In the genomic region with DNA sequence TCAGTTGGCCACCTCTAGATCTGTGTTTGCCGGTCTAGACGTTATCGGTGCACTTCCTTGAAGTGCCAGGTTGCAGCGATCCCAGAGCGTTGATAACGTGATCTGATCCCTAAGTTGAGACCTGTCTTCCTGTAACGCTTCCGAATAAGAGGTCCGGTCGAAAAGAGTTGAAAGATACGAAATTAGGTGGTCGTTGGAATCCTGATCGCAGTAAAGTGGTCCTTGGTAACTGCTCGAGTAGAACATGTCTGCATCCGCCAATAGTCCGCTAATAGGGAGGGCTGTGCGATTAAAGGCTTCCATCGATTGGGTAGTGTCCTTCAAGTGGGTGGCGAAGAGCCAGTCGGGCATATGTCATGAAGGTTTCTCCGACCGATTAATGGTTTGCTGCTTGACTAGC, we compare ENCODE assay signal across 12 cellular contexts. TPM values are rescaled to one million over a fixed set of nuclear protein-coding genes. Genes with fewer than 3 reads are reported as not detected.
A peak's percentile ranks its signal among the peaks of the same experiment; 100 is the strongest.
DNase-seq lines count a peak whose midpoint lies in the region; ATAC-seq, FAIRE-seq and TF ChIP-seq lines count a peak whose summit lies in the region.
"Had no signal": no experiment of that assay in that cellular context is flagged by ENCODE, and none has a peak within 500 bp of the region (broad histone marks: within the 10 kb centered on the region; RNA-seq: fewer than 3 reads in every experiment).

No MANE protein-coding gene starts in this region.

- no peak overlapping the region for H2BK12ac ChIP-seq in trophoblast cell (ENCODE audit: low read length)

- no TSS peak for BruUV-seq in endothelial cell of umbilical vein (replicated peaks; lab: Mats Ljungman, UMichigan)

- no peaks in the 10 kb centered on the region for H3K27me3 Mint-ChIP-seq in T-helper 17 cell

- H2AFZ ChIP-seq in endothelial cell of umbilical vein (ENCODE audit: low read depth, low read length) (no peak overlapping the region), trophoblast cell (ENCODE audit: insufficient read depth, low read length, poor library complexity) (no peak overlapping the region)

- TF ChIP-seq EP300 in transverse colon (IDR thresholded peaks at IDR 0.05; ENCODE audit: low read depth), result no peak

- peaks cover 28 to 41% of the 10 kb centered on the region in 2 experiments for H3K36me3 ChIP-seq in endothelial cell of umbilical vein (ENCODE audit: control insufficient read depth in 2 of 2, extremely low read depth in 1 of 2, insufficient read depth in 2 of 2, low read length in 2 of 2)
- H3K36me3 ChIP-seq in trophoblast cell (ENCODE audit: control insufficient read depth in 1 of 2, insufficient read depth in 2 of 2, low read length in 2 of 2), result peaks cover 24 to 46% of the 10 kb centered on the region in 2 experiments
- peaks cover 20% of the 10 kb centered on the region for H3K36me3 ChIP-seq in colonic mucosa
- peaks cover 0 to 66% (median 30%) of the 10 kb centered on the region in 4 donors for H3K36me3 ChIP-seq in transverse colon

- TF ChIP-seq POLR2A in endothelial cell of umbilical vein (IDR thresholded peaks at IDR 0.05; ENCODE audit: low read depth, low read length) (no peak), transverse colon (IDR thresholded peaks at IDR 0.05) (no peak)

- H3K27ac ChIP-seq in endothelial cell of umbilical vein (ENCODE audit: insufficient read depth, low read depth, low read length) (no peak overlapping the region), trophoblast cell (ENCODE audit: low read depth, low read length) (no peak overlapping the region), colonic mucosa (no peak overlapping the region), transverse colon (no peak overlapping the region)

- H3K4me1 Mint-ChIP-seq in T-helper 17 cell, result peaks cover 59% of the 10 kb centered on the region

- H3K4me3 Mint-ChIP-seq in T-helper 17 cell, result peak overlapping the region; percentile 69

- H3K4me3 ChIP-seq in endothelial cell of umbilical vein (replicated peaks in 1 of 3; ENCODE audit: insufficient read depth in 1 of 3, low read depth in 1 of 3, low read length in 3 of 3) (no peak overlapping the region), trophoblast cell (ENCODE audit: low read depth, low read length) (no peak overlapping the region), colonic mucosa (no peak overlapping the region), transverse colon (peak overlapping the region in 1 of 4 donors; percentile 10)
- H3K4me3 ChIP-seq: MG63 had no signal

- FAIRE-seq in GM18507 (lab: Jason Lieb, UNC) (peak; percentile 12), endothelial cell of umbilical vein (lab: Jason Lieb, UNC) (no peak)
- FAIRE-seq: endometrium had no signal

- H4K20me1 ChIP-seq in endothelial cell of umbilical vein (replicated peaks; ENCODE audit: control insufficient read depth, extremely low read depth, insufficient read depth, low read length), result peaks cover 20% of the 10 kb centered on the region

- H2BK5ac ChIP-seq in trophoblast cell (ENCODE audit: low read depth, low read length, poor library complexity), result no peak overlapping the region

- WGBS in trophoblast cell (ENCODE audit: extremely low coverage, insufficient coverage, insufficient read length), result no CpG with 5 or more reads among the region's 22 CpGs
- WGBS in transverse colon (ENCODE audit: low coverage in 1 of 2), 2 donors, result 95 to 97% methylated on average over 21 to 22 of the region's 22 CpGs

- no peak overlapping the region for H4K91ac ChIP-seq in trophoblast cell (ENCODE audit: low read depth, low read length)

- no peak overlapping the region for H2BK120ac ChIP-seq in trophoblast cell (ENCODE audit: insufficient read depth, low read length, poor library complexity)

- no peaks in the 10 kb centered on the region for H3K27me3 ChIP-seq in endothelial cell of umbilical vein (ENCODE audit: control insufficient read depth in 2 of 2, insufficient read depth in 2 of 2, low read length in 2 of 2)
- no peaks in the 10 kb centered on the region for H3K27me3 ChIP-seq in trophoblast cell (ENCODE audit: insufficient read depth, low read length)
- H3K27me3 ChIP-seq in colonic mucosa, result no peaks in the 10 kb centered on the region
- no peaks in the 10 kb centered on the region for H3K27me3 ChIP-seq in transverse colon
- H3K27me3 ChIP-seq: MG63 had no signal

- no peak overlapping the region for H4K12ac ChIP-seq in trophoblast cell (ENCODE audit: low read depth, low read length)

- no peak for ATAC-seq in T-helper 17 cell

- no peak overlapping the region for H3K23ac ChIP-seq in trophoblast cell (ENCODE audit: low read length)

- H3K18ac ChIP-seq in trophoblast cell (ENCODE audit: low read length), result no peak overlapping the region

- H3K9ac ChIP-seq in endothelial cell of umbilical vein (replicated peaks; ENCODE audit: extremely low read depth, insufficient read depth, low read length), result no peak overlapping the region
- no peak overlapping the region for H3K9ac ChIP-seq in trophoblast cell (ENCODE audit: low read length)
- no peak overlapping the region for H3K9ac ChIP-seq in colonic mucosa (ENCODE audit: low read depth in 2 of 2, low read length in 2 of 2)

- H3K4me2 ChIP-seq in endothelial cell of umbilical vein (ENCODE audit: insufficient read depth, low read length), result peak overlapping the region; percentile 88
- no peak overlapping the region for H3K4me2 ChIP-seq in trophoblast cell (ENCODE audit: low read length)

- H3K9me3 ChIP-seq in T-helper 17 cell (ENCODE audit: control insufficient read depth, low read length, poor library complexity, severe bottlenecking) (no peaks in the 10 kb centered on the region), endothelial cell of umbilical vein (replicated peaks; ENCODE audit: control insufficient read depth, insufficient read depth, low read length) (no peaks in the 10 kb centered on the region), trophoblast cell (ENCODE audit: insufficient read depth, low read depth, low read length) (no peaks in the 10 kb centered on the region), colonic mucosa (no peaks in the 10 kb centered on the region), transverse colon (no peaks in the 10 kb centered on the region)
- H3K9me3 ChIP-seq: MG63 had no signal

- CTCF ChIA-PET in endothelial cell of umbilical vein (lab: Charles Lee), result interaction anchor here (1.0 kb wide), 2 partner anchors 39 to 259 kb away, joined by 3 to 5 read pairs; no protein-coding TSS in a partner anchor

- H3K79me1 ChIP-seq in trophoblast cell (ENCODE audit: low read length), result peaks cover 12% of the 10 kb centered on the region

- peaks cover 26% of the 10 kb centered on the region for H3K4me1 ChIP-seq in endothelial cell of umbilical vein (ENCODE audit: control insufficient read depth, extremely low read depth, insufficient read depth, low read length)
- peaks cover 0 to 10% of the 10 kb centered on the region in 2 experiments for H3K4me1 ChIP-seq in trophoblast cell (ENCODE audit: control insufficient read depth in 1 of 2, insufficient read depth in 2 of 2, low read length in 2 of 2)
- peaks cover 7% of the 10 kb centered on the region for H3K4me1 ChIP-seq in colonic mucosa
- H3K4me1 ChIP-seq in transverse colon, result peaks cover 26 to 66% (median 31%) of the 10 kb centered on the region in 4 donors

- peak overlapping the region; percentile 13 for H3K4ac ChIP-seq in trophoblast cell (ENCODE audit: low read depth, low read length)

- TF ChIP-seq CTCF in endothelial cell of umbilical vein (IDR thresholded peaks at IDR 0.05; ENCODE audit: extremely low read depth in 1 of 2, insufficient read depth in 1 of 2, low read depth in 1 of 2, low read length in 2 of 2) (no peak), colonic mucosa (IDR thresholded peaks at IDR 0.05) (no peak), transverse colon (IDR thresholded peaks at IDR 0.05) (no peak)

- POLR2A ChIA-PET in endothelial cell of umbilical vein (lab: Charles Lee), result no interaction called here

- H3K9me1 ChIP-seq in endothelial cell of umbilical vein (replicated peaks; ENCODE audit: control insufficient read depth, extremely low read depth, insufficient read depth, low read length), result no peaks in the 10 kb centered on the region

- intact Hi-C loops in endothelial cell of umbilical vein (cut with micrococcal nuclease) (loop anchor here (10.0 kb wide), 1 partner anchor 375 kb away; the partner anchor contains the start of genes ERH and SLC39A9), colonic mucosa (cut with DNase I) (no loop called here), transverse colon (cut with DNase I; ENCODE audit: low total_unique reads) (no loop called here)

- H3K14ac ChIP-seq in trophoblast cell (ENCODE audit: low read length), result no peak overlapping the region

- H3K27ac Mint-ChIP-seq in T-helper 17 cell, result peak overlapping the region; percentile 100

- peaks cover 22% of the 10 kb centered on the region for H3K36me3 Mint-ChIP-seq in T-helper 17 cell (ENCODE audit: low read depth)

- no peak for DNase-seq in GM18507 (ENCODE audit: extremely low spot score, insufficient read length, low read depth)
- no peak for DNase-seq in T-helper 17 cell
- no peak for DNase-seq in endothelial cell of umbilical vein (ENCODE audit: low read depth, low spot score)
- DNase-seq in trophoblast cell, result peak in 1 of 2 donors; percentile 35
- no peak for DNase-seq in colonic mucosa
- DNase-seq in transverse colon, result no peak
- DNase-seq in MV-4-11 (lab: John Stamatoyannopoulos, UW), result no peak
- DNase-seq: activated effector memory CD4-positive, alpha-beta T cell treated with Interleukin-2 at 50 U/mL for 16 hours; islet precursor cell; MG63; NCI-H774 had no signal

- H2AK5ac ChIP-seq in trophoblast cell (ENCODE audit: low read length), result no peak overlapping the region

- dilution Hi-C loops in endothelial cell of umbilical vein (cut with MboI; ENCODE audit: extremely low pct_ligation_motif_present, low sequenced_read_pairs), result no loop called here

- H3K79me2 ChIP-seq in endothelial cell of umbilical vein (ENCODE audit: control insufficient read depth, insufficient read depth, low read length) (peaks cover 48% of the 10 kb centered on the region), trophoblast cell (ENCODE audit: control insufficient read depth, insufficient read depth, low read length, poor library complexity) (peaks cover 9% of the 10 kb centered on the region)

- in situ Hi-C loops in transverse colon (cut with MboI; ENCODE audit: low pct_ligation_motif_present in 1 of 4, low pct_unique_long_range_greater_than_20kb in 1 of 4, low sequenced_read_pairs in 3 of 4), result no loop called here

- no peak overlapping the region for H4K8ac ChIP-seq in trophoblast cell (ENCODE audit: low read depth, low read length)

RNA-seq across cellular contexts. Expression of gene SRSF5, which starts 2.7 kb away (rescaled TPM):
- total RNA-seq in T-helper 17 cell (1,000 to 10,000 TPM; 1,334 to 1,459 TPM), endothelial cell of umbilical vein (253 and 276 TPM in 2 replicates), colonic mucosa (100 to 1,000 TPM; 198 to 206 TPM), transverse colon (100 to 1,000 TPM; 255 to 557 (median 471) TPM)
- 85.2 and 192 TPM in 2 replicates for polyA plus RNA-seq in endothelial cell of umbilical vein
- polyA plus RNA-seq in endothelial cell of umbilical vein (2011; cell fraction: cytosol; rRNA removed), result 181 and 196 TPM in 2 replicates
- 1,028 and 1,834 TPM in 2 replicates for polyA plus RNA-seq in endothelial cell of umbilical vein (2011; cell fraction: nucleus; rRNA removed)
- 266 and 297 TPM in 2 replicates for polyA plus RNA-seq in endothelial cell of umbilical vein (2012)
- polyA minus RNA-seq in endothelial cell of umbilical vein, result 213 and 242 TPM in 2 replicates
- 56.0 TPM for polyA minus RNA-seq in endothelial cell of umbilical vein (2011; cell fraction: cytosol; rRNA and poly(A)+ RNA removed)
- polyA minus RNA-seq in endothelial cell of umbilical vein (2011; cell fraction: nucleus; rRNA and poly(A)+ RNA removed), result 405 and 450 TPM in 2 replicates
- 200 TPM in 2 replicates for polyA plus RNA-seq in trophoblast cell (2013)

RNA-seq across cellular contexts. Expression of gene SLC10A1, which starts 27.4 kb away (rescaled TPM):
- not detected for total RNA-seq in T-helper 17 cell
- total RNA-seq in endothelial cell of umbilical vein, result not detected in 2 replicates
- polyA plus RNA-seq in endothelial cell of umbilical vein, result not detected in 2 replicates
- polyA plus RNA-seq in endothelial cell of umbilical vein (2011; cell fraction: cytosol; rRNA removed), result not detected in 2 replicates
- not detected in 2 replicates for polyA plus RNA-seq in endothelial cell of umbilical vein (2011; cell fraction: nucleus; rRNA removed)
- not detected in 2 replicates for polyA plus RNA-seq in endothelial cell of umbilical vein (2012)
- not detected in 2 replicates for polyA minus RNA-seq in endothelial cell of umbilical vein
- polyA minus RNA-seq in endothelial cell of umbilical vein (2011; cell fraction: cytosol; rRNA and poly(A)+ RNA removed), result not detected
- not detected in 2 replicates for polyA minus RNA-seq in endothelial cell of umbilical vein (2011; cell fraction: nucleus; rRNA and poly(A)+ RNA removed)
- polyA plus RNA-seq in trophoblast cell (2013), result 0.07 TPM in 2 replicates
- total RNA-seq in colonic mucosa, result not detected
- under 1 TPM in 1 of 4 donors, not detected in 3; 0.27 TPM for total RNA-seq in transverse colon
